In genomic region chr11:30488304-30488998, GRCh38 we compare ENCODE assay signal across 8 cellular contexts.
DNase-seq lines count a peak whose midpoint lies in the region; TF ChIP-seq lines count a peak whose summit lies in the region.

No MANE protein-coding gene starts in this region.

- H3K4me3 Mint-ChIP-seq in activated T-cell treated with anti-CD3 and anti-CD28 coated beads, Interleukin-2, amount 50 U/mL, for 24 hours = no peak overlapping the region

- TF ChIP-seq CTCF in dorsolateral prefrontal cortex (IDR thresholded peaks at IDR 0.05 in 54 of 56, conservative IDR thresholded peaks at IDR 0.05 in 2 of 56; ENCODE audit: low read depth in 1 of 56, partially characterized antibody in 56 of 56) = no peak

- H3K4me3 ChIP-seq in dorsolateral prefrontal cortex = peak overlapping the region in 12 of 59 donors; percentile 1 to 36 (median 8)
- no peak overlapping the region for H3K4me3 ChIP-seq in neuronal stem cell (ENCODE audit: low read length in 2 of 2)

- H2BK15ac ChIP-seq in neuronal stem cell (ENCODE audit: low read length) = no peak overlapping the region

- H3K9me3 ChIP-seq in neuronal stem cell (replicated peaks in 1 of 2; ENCODE audit: control insufficient read depth in 2 of 2, insufficient read depth in 1 of 2, low read depth in 1 of 2, low read length in 2 of 2) = no peaks in the 10 kb centered on the region

- no peak overlapping the region for H3K18ac ChIP-seq in neuronal stem cell (ENCODE audit: low read length)

- H3K27ac ChIP-seq in dorsolateral prefrontal cortex = peak overlapping the region in 30 of 59 donors; percentile 7 to 67 (median 30)
- H3K27ac ChIP-seq in neuronal stem cell (replicated peaks; ENCODE audit: low read length) = no peak overlapping the region

- no peaks in the 10 kb centered on the region for H3K4me1 Mint-ChIP-seq in activated T-cell treated with anti-CD3 and anti-CD28 coated beads, Interleukin-2, amount 50 U/mL, for 24 hours (ENCODE audit: low read depth)

- no peaks in the 10 kb centered on the region for H3K79me1 ChIP-seq in neuronal stem cell (ENCODE audit: low read depth, low read length)

- no peaks in the 10 kb centered on the region for H3K9me3 Mint-ChIP-seq in activated T-cell treated with anti-CD3 and anti-CD28 coated beads, Interleukin-2, amount 50 U/mL, for 24 hours

- no peaks in the 10 kb centered on the region for H3K36me3 Mint-ChIP-seq in activated T-cell treated with anti-CD3 and anti-CD28 coated beads, Interleukin-2, amount 50 U/mL, for 24 hours (ENCODE audit: low read depth)

- no peaks in the 10 kb centered on the region for H3K27me3 ChIP-seq in dorsolateral prefrontal cortex
- no peaks in the 10 kb centered on the region for H3K27me3 ChIP-seq in neuronal stem cell (ENCODE audit: control insufficient read depth in 3 of 3, insufficient read depth in 3 of 3, low read depth in 1 of 3, low read length in 3 of 3)

- H3K14ac ChIP-seq in neuronal stem cell (ENCODE audit: low read length) = no peak overlapping the region

- H3K27ac Mint-ChIP-seq in activated T-cell treated with anti-CD3 and anti-CD28 coated beads, Interleukin-2, amount 50 U/mL, for 24 hours = no peak overlapping the region

- H2BK120ac ChIP-seq in neuronal stem cell (ENCODE audit: low read depth, low read length) = no peak overlapping the region

- no peak overlapping the region for H4K91ac ChIP-seq in neuronal stem cell (ENCODE audit: low read depth, low read length, poor library complexity)

- peak; percentile 50 for DNase-seq in DMS79 (lab: John Stamatoyannopoulos, UW)
- DNase-seq in NCI-H2196 (lab: John Stamatoyannopoulos, UW; ENCODE audit: unreplicated experiment) = peak; percentile 70
- no peak for DNase-seq in dorsolateral prefrontal cortex
- DNase-seq in neuronal stem cell (ENCODE audit: low spot score) = no peak
- DNase-seq in stimulated activated CD4-positive, alpha-beta T cell treated with anti-CD3 and anti-CD28 coated beads, Interleukin-4, amount 100 ng/mL, for 4 hours = no peak
- no peak for DNase-seq in EL
- no peak for DNase-seq in activated T-cell treated with anti-CD3 and anti-CD28 coated beads, Interleukin-2, amount 50 U/mL, for 24 hours
- no peak for DNase-seq in T-helper 1 cell

- H2BK12ac ChIP-seq in neuronal stem cell (ENCODE audit: low read length) = no peak overlapping the region

- no peak overlapping the region for H3K4ac ChIP-seq in neuronal stem cell (ENCODE audit: low read length)

- H2AK5ac ChIP-seq in neuronal stem cell (ENCODE audit: low read depth, low read length) = no peak overlapping the region

- peaks cover 4% of the 10 kb centered on the region for H3K27me3 Mint-ChIP-seq in activated T-cell treated with anti-CD3 and anti-CD28 coated beads, Interleukin-2, amount 50 U/mL, for 24 hours

- no peak overlapping the region for H3K9ac ChIP-seq in neuronal stem cell (ENCODE audit: low read depth, low read length, poor library complexity)

- peak overlapping the region; percentile 2 for H2AFZ ChIP-seq in neuronal stem cell (ENCODE audit: low read length)

- no peak overlapping the region for H4K8ac ChIP-seq in neuronal stem cell (ENCODE audit: low read depth, low read length)

- no peaks in the 10 kb centered on the region for H3K36me3 ChIP-seq in neuronal stem cell (replicated peaks in 1 of 2; ENCODE audit: control insufficient read depth in 2 of 2, insufficient read depth in 2 of 2, low read length in 2 of 2)

- no peak overlapping the region for H2BK5ac ChIP-seq in neuronal stem cell (ENCODE audit: low read length)

- H3K23ac ChIP-seq in neuronal stem cell (ENCODE audit: low read depth, low read length, poor library complexity) = no peak overlapping the region

- intact Hi-C loops in dorsolateral prefrontal cortex (cut with DNase I) = loop anchor here in 1 of 2 donors (10.0 kb wide), 1 partner anchor 96 kb away; the partner anchor contains the start of gene MPPED2

- peaks cover 0 to 14% of the 10 kb centered on the region in 2 donors for H3K4me1 ChIP-seq in neuronal stem cell (ENCODE audit: control insufficient read depth in 2 of 2, insufficient read depth in 1 of 2, low read depth in 1 of 2, low read length in 2 of 2)

- WGBS in neuronal stem cell (ENCODE audit: extremely low coverage in 2 of 2, insufficient read length in 2 of 2, insufficient replicate concordance in 1 of 2), 2 donors = no CpG with 5 or more reads among the region's 8 CpGs

- no peak overlapping the region for H3K4me2 ChIP-seq in neuronal stem cell (ENCODE audit: insufficient read depth, low read length, poor library complexity, severe bottlenecking)

Comparison
In these comparisons a context has a peak if more than half of its experiments do, and no peak if none do; other contexts are left out.
1. DNase-seq: peak in DMS79 (single experiment) and NCI-H2196 (single experiment); none in dorsolateral prefrontal cortex (0 of 10), neuronal stem cell (single experiment), stimulated activated CD4-positive, alpha-beta T cell treated with anti-CD3 and anti-CD28 coated beads, Interleukin-4, amount 100 ng/mL, for 4 hours (0 of 2), EL (single experiment), activated T-cell treated with anti-CD3 and anti-CD28 coated beads, Interleukin-2, amount 50 U/mL, for 24 hours (single experiment) and T-helper 1 cell (0 of 5).